Comparison of ENCODE assay signal across 8 cellular contexts in the genomic region with DNA sequence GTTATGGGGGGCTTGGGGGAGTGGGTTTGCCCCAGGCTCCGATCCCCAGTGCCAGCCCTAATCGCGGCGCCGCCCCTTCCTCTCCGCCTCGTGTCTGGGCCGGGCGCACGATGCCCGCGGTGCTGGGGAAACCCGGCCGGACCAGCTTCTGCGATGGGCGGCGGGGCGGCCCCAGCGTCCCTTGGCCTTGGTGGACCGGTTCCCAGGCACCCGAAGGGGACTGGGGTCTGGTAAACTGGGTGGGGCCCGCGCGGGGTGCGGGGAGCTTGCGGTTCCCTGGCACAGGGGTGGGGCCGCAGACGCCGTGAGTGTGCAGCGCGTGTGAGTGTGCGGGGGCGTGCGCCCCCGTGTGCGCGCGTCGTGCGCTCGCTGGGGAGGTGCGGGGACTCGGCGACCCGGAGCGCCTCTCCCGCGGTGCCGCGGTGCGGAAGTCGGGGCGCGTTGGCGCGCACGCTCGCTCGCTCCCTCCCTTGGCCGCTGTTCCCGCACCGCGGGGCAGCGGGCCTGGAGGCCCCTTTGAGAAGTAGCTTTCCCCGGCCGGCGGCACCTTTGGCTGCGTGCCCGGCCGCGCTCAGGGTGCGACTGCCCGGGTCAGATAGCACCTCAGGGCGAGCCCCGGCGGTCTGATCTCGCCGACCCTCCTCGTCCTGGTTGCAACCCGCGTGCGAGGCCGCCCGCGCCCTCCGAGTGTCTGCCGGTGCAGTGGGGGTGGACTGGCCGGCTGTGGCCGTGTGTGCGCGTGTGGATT. TPM values are rescaled to one million over a fixed set of nuclear protein-coding genes. Genes with fewer than 3 reads are reported as not detected.
DNase-seq lines count a peak whose midpoint lies in the region; FAIRE-seq and TF ChIP-seq lines count a peak whose summit lies in the region.

No MANE protein-coding gene starts in this region.

- peak overlapping the region; percentile 65 for H3K9ac ChIP-seq in H9 (ENCODE audit: extremely low read depth, insufficient read length, low read length)
- peak overlapping the region; percentile 88 for H3K9ac ChIP-seq in astrocyte (ENCODE audit: low read length)
- peak overlapping the region; percentile 76 for H3K9ac ChIP-seq in iPS-15b (ENCODE audit: low read depth, low read length)
- H3K9ac ChIP-seq in skeletal muscle tissue (ENCODE audit: low read depth in 1 of 3, low read length in 3 of 3): peak overlapping the region; percentile 76 to 85 (median 84)

- H2BK12ac ChIP-seq in H9 (ENCODE audit: insufficient read length, low read depth, low read length): no peak overlapping the region

- no peak overlapping the region for H3K56ac ChIP-seq in H9 (ENCODE audit: insufficient read length, low read depth, low read length)

- H3K18ac ChIP-seq in H9 (ENCODE audit: insufficient read length, low read depth, low read length): peak overlapping the region; percentile 30

- H4K91ac ChIP-seq in H9 (ENCODE audit: insufficient read length, low read depth, low read length): no peak overlapping the region

- peak overlapping the region; percentile 92 to 98 for H3K4me3 Mint-ChIP-seq in H9
- H3K4me3 Mint-ChIP-seq in astrocyte (ENCODE audit: unreplicated experiment): peak overlapping the region; percentile 95

- H3K4me3 ChIP-seq in GM12864 (ENCODE audit: low read depth, low read length) (peak overlapping the region; percentile 98), astrocyte (ENCODE audit: insufficient read depth, low read depth, low read length) (peak overlapping the region; percentile 84), iPS-15b (ENCODE audit: low read depth, low read length) (peak overlapping the region; percentile 84), skeletal muscle tissue (ENCODE audit: low read length in 3 of 3) (peak overlapping the region; percentile 80 to 92 (median 91))

- peak overlapping the region; percentile 71; the same call in 1 of the 2 replicates for H3K14ac ChIP-seq in H9 (ENCODE audit: insufficient read depth, low read length)

- H3K27ac ChIP-seq in H9 (ENCODE audit: insufficient read length, low read depth, low read length) (no peak overlapping the region), astrocyte (ENCODE audit: low read depth, low read length) (peak overlapping the region; percentile 83), skeletal muscle tissue (ENCODE audit: low read depth, low read length) (peak overlapping the region; percentile 49)

- in situ Hi-C loops in G401 (cut with HindIII; ENCODE audit: low sequenced_read_pairs): no loop called here

- H3K4me2 ChIP-seq in H9 (ENCODE audit: insufficient read depth, insufficient read length, low read length) (peak overlapping the region; percentile 54), astrocyte (ENCODE audit: low read length) (peak overlapping the region; percentile 98)

- H4K8ac ChIP-seq in H9 (replicated peaks; ENCODE audit: insufficient read length, low read depth, low read length): no peak overlapping the region

- no peak overlapping the region for H4K5ac ChIP-seq in H9 (ENCODE audit: insufficient read length, low read depth, low read length)

- H3K36me3 ChIP-seq in astrocyte (ENCODE audit: insufficient read depth, low read length) (no peaks in the 10 kb centered on the region), iPS-15b (ENCODE audit: control insufficient read depth, insufficient read depth, low read length) (no peaks in the 10 kb centered on the region), skeletal muscle tissue (ENCODE audit: control insufficient read depth in 3 of 3, insufficient read depth in 3 of 3, low read length in 3 of 3) (no peaks in the 10 kb centered on the region)

- peak overlapping the region in 2 of 3 experiments; percentile 61 to 75; a peak in 1 of 7 replicates for H3K27ac Mint-ChIP-seq in H9
- no peak overlapping the region for H3K27ac Mint-ChIP-seq in astrocyte (ENCODE audit: unreplicated experiment)

- H3K4me1 ChIP-seq in H9 (ENCODE audit: insufficient read depth, low read length) (peaks cover 2% of the 10 kb centered on the region; the same call in 1 of the 2 replicates), astrocyte (ENCODE audit: insufficient read depth, low read length) (peaks cover 5% of the 10 kb centered on the region), iPS-15b (ENCODE audit: control insufficient read depth, insufficient read depth, low read length) (peaks cover 8% of the 10 kb centered on the region), skeletal muscle tissue (ENCODE audit: control insufficient read depth in 3 of 3, insufficient read depth in 3 of 3, low read length in 3 of 3) (peaks cover 14 to 22% (median 20%) of the 10 kb centered on the region in 3 donors)

- no peak overlapping the region for H2BK120ac ChIP-seq in H9 (ENCODE audit: low read depth, low read length, poor library complexity, severe bottlenecking)

- H3K4me1 Mint-ChIP-seq in H9 (peaks cover 28 to 32% of the 10 kb centered on the region in 2 experiments), astrocyte (ENCODE audit: low read depth, unreplicated experiment) (peaks cover 30% of the 10 kb centered on the region)

- H3K27me3 Mint-ChIP-seq in H9 (ENCODE audit: low read depth): no peaks in the 10 kb centered on the region
- H3K27me3 Mint-ChIP-seq in astrocyte (ENCODE audit: low read depth, unreplicated experiment): no peaks in the 10 kb centered on the region

- H4K20me1 ChIP-seq in H9 (ENCODE audit: control insufficient read depth, insufficient read depth, insufficient read length) (no peaks in the 10 kb centered on the region), astrocyte (ENCODE audit: insufficient read depth, low read length) (peaks cover 34% of the 10 kb centered on the region)

- no peak overlapping the region for H3K4ac ChIP-seq in H9 (ENCODE audit: low read depth, low read length)

- peaks cover 9% of the 10 kb centered on the region; the same call in 1 of the 2 replicates for H3K79me2 ChIP-seq in H9 (ENCODE audit: insufficient read depth, low read length)
- H3K79me2 ChIP-seq in astrocyte (ENCODE audit: insufficient read depth, low read length): peaks cover 56% of the 10 kb centered on the region

- no peak overlapping the region for H2BK15ac ChIP-seq in H9 (ENCODE audit: low read depth, low read length)

- H3T11ph ChIP-seq in H9 (ENCODE audit: low read length): no peak overlapping the region

- no peak overlapping the region for H2BK5ac ChIP-seq in H9 (ENCODE audit: insufficient read length, low read length)

- no peak for FAIRE-seq in astrocyte (lab: Jason Lieb, UNC)

- H3K23ac ChIP-seq in H9 (ENCODE audit: insufficient read length, low read depth, low read length): no peak overlapping the region

- no CpG with 5 or more reads among the region's 91 CpGs for WGBS in H9 (ENCODE audit: extremely low coverage, insufficient read length, low lambda C conversion rate)

- H2AFZ ChIP-seq in H9 (ENCODE audit: low read length): no peak overlapping the region
- H2AFZ ChIP-seq in astrocyte (ENCODE audit: low read depth, low read length): peak overlapping the region; percentile 71

- H3K79me1 ChIP-seq in H9 (ENCODE audit: insufficient read depth, low read depth, low read length, poor library complexity, severe bottlenecking): no peaks in the 10 kb centered on the region

- TF ChIP-seq CTCF in GM12864 (IDR thresholded peaks at IDR 0.05; ENCODE audit: low read depth, low read length, missing control alignments) (no peak), H9 (conservative IDR thresholded peaks at IDR 0.05) (no peak), astrocyte (IDR thresholded peaks at IDR 0.05; ENCODE audit: insufficient read depth, low read depth, low read length) (no peak)

- DNase-seq in GM12864 (ENCODE audit: low read depth) (no peak), H9 (no peak), LoVo (ENCODE audit: low spot score) (peak; percentile 57), T-helper 22 cell (ENCODE audit: low read depth) (peak; percentile 49), astrocyte (ENCODE audit: low read depth) (peak; percentile 28), G401 (ENCODE audit: low spot score) (no peak)

- no peaks in the 10 kb centered on the region for H3K27me3 ChIP-seq in H9 (ENCODE audit: insufficient read depth, low read length)
- no peaks in the 10 kb centered on the region for H3K27me3 ChIP-seq in astrocyte (ENCODE audit: insufficient read depth, low read length)
- H3K27me3 ChIP-seq in iPS-15b (ENCODE audit: control insufficient read depth, insufficient read depth, low read length): no peaks in the 10 kb centered on the region
- H3K27me3 ChIP-seq in skeletal muscle tissue (ENCODE audit: control insufficient read depth in 3 of 3, insufficient read depth in 3 of 3, low read length in 3 of 3): no peaks in the 10 kb centered on the region

- H2AK5ac ChIP-seq in H9 (ENCODE audit: insufficient read length, low read length): no peak overlapping the region

- no peaks in the 10 kb centered on the region for H3K36me3 Mint-ChIP-seq in H9 (ENCODE audit: insufficient read depth in 1 of 3, low read depth in 3 of 3)
- H3K36me3 Mint-ChIP-seq in astrocyte (ENCODE audit: low read depth, unreplicated experiment): no peaks in the 10 kb centered on the region

- no peak overlapping the region for H2BK20ac ChIP-seq in H9 (ENCODE audit: low read depth, low read length, poor library complexity, severe bottlenecking)

- H3K23me2 ChIP-seq in H9 (ENCODE audit: insufficient read length, low read depth, low read length, poor library complexity, severe bottlenecking): no peaks in the 10 kb centered on the region

- H3K9me3 ChIP-seq in H9 (ENCODE audit: control insufficient read depth, low read depth, low read length): no peaks in the 10 kb centered on the region
- no peaks in the 10 kb centered on the region for H3K9me3 ChIP-seq in astrocyte (ENCODE audit: insufficient read depth, low read depth, low read length)
- H3K9me3 ChIP-seq in iPS-15b (ENCODE audit: control insufficient read depth, insufficient read depth, low read length): no peaks in the 10 kb centered on the region
- no peaks in the 10 kb centered on the region for H3K9me3 ChIP-seq in skeletal muscle tissue (ENCODE audit: control insufficient read depth in 3 of 3, low read length in 3 of 3)

- H3K9me3 Mint-ChIP-seq in H9: peaks cover 0 to 2% of the 10 kb centered on the region in 2 experiments; a peak in 2 of 5 replicates
- no peaks in the 10 kb centered on the region for H3K9me3 Mint-ChIP-seq in astrocyte (ENCODE audit: unreplicated experiment)

RNA-seq across cellular contexts. Expression of gene MACIR, which starts 0.6 kb away (rescaled TPM):
- total RNA-seq in H9 (2021) (11.0 and 11.7 TPM in 2 replicates), astrocyte (19.5 and 27.1 TPM in 2 replicates), skeletal muscle tissue (10.4 TPM)
- total RNA-seq in G401 (2014; rRNA removed; shearing (Covaris generic)): 7.8 and 10.4 TPM in 2 replicates

Comparison
In these comparisons a context has a peak if more than half of its experiments do, and no peak if none do; other contexts are left out.
1. DNase-seq: peak in LoVo (single experiment), T-helper 22 cell (single experiment) and astrocyte (single experiment); none in GM12864 (single experiment), H9 (single experiment) and G401 (single experiment).
2. Peak in every context shown above with its lines, with median percentiles within 50 percentile points of each other: H3K4me3 ChIP-seq and H3K9ac ChIP-seq.